14 cellular contexts compared by ENCODE assay signal in the genomic region with DNA sequence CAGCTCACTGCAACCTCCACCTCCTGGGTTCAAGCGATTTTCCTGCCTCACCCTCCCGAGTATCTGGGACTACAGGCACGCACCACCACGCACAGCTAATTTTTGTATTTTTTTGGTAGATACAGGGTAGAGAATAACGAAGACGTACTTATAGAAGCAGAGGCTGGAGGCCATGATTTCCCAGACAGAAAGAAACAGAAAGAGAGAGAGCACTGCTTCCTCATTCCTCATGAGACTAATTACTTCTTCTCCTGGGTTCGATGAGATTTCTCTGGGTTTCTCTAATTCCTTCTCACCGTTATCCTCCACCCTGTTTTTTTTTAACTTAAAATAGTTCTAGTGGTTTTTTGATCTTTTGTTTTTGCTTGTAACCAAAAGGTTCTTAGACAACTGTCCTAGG. TPM values are rescaled to one million over a fixed set of nuclear protein-coding genes. Genes with fewer than 3 reads are reported as not detected.
DNase-seq lines count a peak whose midpoint lies in the region; ATAC-seq, FAIRE-seq and TF ChIP-seq lines count a peak whose summit lies in the region.
"Had no signal": no experiment of that assay in that cellular context is flagged by ENCODE, and none has a peak within 500 bp of the region (broad histone marks: within the 10 kb centered on the region; RNA-seq: fewer than 3 reads in every experiment).

No MANE protein-coding gene starts in this region.

- H2BK120ac ChIP-seq in IMR-90 (ENCODE audit: low read depth, low read length) (peak overlapping the region; percentile 59; the same call in 1 of the 2 replicates), neuronal stem cell (ENCODE audit: low read depth, low read length) (no peak overlapping the region)

- no peak overlapping the region for H3K56ac ChIP-seq in IMR-90 (ENCODE audit: extremely low read depth, insufficient read depth, low read length)

- no peaks in the 10 kb centered on the region for H4K20me1 ChIP-seq in IMR-90 (ENCODE audit: insufficient read depth, low read length)

- no peak overlapping the region for H3K4me3 ChIP-seq in IMR-90 (ENCODE audit: insufficient read depth, low read depth, low read length)
- no peak overlapping the region for H3K4me3 ChIP-seq in kidney (ENCODE audit: low read length in 2 of 2)
- H3K4me3 ChIP-seq in neuronal stem cell (ENCODE audit: low read length in 2 of 2): no peak overlapping the region

- POLR2A ChIA-PET in activated CD4-positive, alpha-beta T cell treated with anti-CD3 and anti-CD28 coated beads for 36 hours (lab: Charles Lee): interaction anchor here (0.6 to 0.8 kb wide), 2 partner anchors 70 to 861 kb away, joined by 4 read pairs; no protein-coding TSS in a partner anchor
- POLR2A ChIA-PET in IMR-90 (lab: Charles Lee; ENCODE audit: unreplicated experiment): no interaction called here
- POLR2A ChIA-PET in naive thymus-derived CD8-positive, alpha-beta T cell (lab: Charles Lee): interaction anchor here (0.6 to 1.9 kb wide), 5 partner anchors 8 to 125 kb away, joined by 3 to 8 read pairs (median 3); a partner anchor contains a TSS

- DNase-seq in activated CD4-positive, alpha-beta T cell treated with anti-CD3 and anti-CD28 coated beads for 36 hours: no peak
- no peak for DNase-seq in activated CD4-positive, alpha-beta T cell treated with anti-CD3 and anti-CD28 coated beads, Interleukin-2, amount 50 U/mL, for 1 hour
- DNase-seq in IMR-90 (no peak), kidney (no peak), NCI-H187 (lab: John Stamatoyannopoulos, UW) (no peak), neuronal stem cell (ENCODE audit: low spot score) (no peak)
- DNase-seq in activated T-helper 1 cell treated with anti-CD3 and anti-CD28 coated beads, Interleukin-12 subunit alpha, Interleukin-12 subunit beta, Interleukin-2, Interleukin-4 antibody, amounts not matched to agents 30 ng/mL and 10 ng/mL and 1 ng/mL, durations not matched to agents 14 hours and 24 hours and 36 hours (ENCODE audit: low spot score): no peak
- no peak for DNase-seq in naive thymus-derived CD8-positive, alpha-beta T cell
- DNase-seq: ACHN; hypothalamus; NCI-H2107; NCI-H748 treated with DMSO at 0.1 percent for 48 hours; right cardiac atrium; stimulated activated CD4-positive, alpha-beta T cell treated with anti-CD3 and anti-CD28 coated beads, Interleukin-4, amount 100 ng/mL, for 1 hour had no signal

- H3K36me3 ChIP-seq in IMR-90 (ENCODE audit: control insufficient read depth, insufficient read depth, low read length) (no peaks in the 10 kb centered on the region), kidney (ENCODE audit: control insufficient read depth in 1 of 2, insufficient read depth in 2 of 2, low read length in 2 of 2) (no peaks in the 10 kb centered on the region), neuronal stem cell (replicated peaks in 1 of 2; ENCODE audit: control insufficient read depth in 2 of 2, insufficient read depth in 2 of 2, low read length in 2 of 2) (no peaks in the 10 kb centered on the region)

- H3K9me3 Mint-ChIP-seq in activated CD4-positive, alpha-beta T cell treated with anti-CD3 and anti-CD28 coated beads for 36 hours (ENCODE audit: low read depth): no peaks in the 10 kb centered on the region
- no peaks in the 10 kb centered on the region for H3K9me3 Mint-ChIP-seq in activated T-helper 1 cell treated with anti-CD3 and anti-CD28 coated beads, Interleukin-12 subunit alpha, Interleukin-12 subunit beta, Interleukin-2, Interleukin-4 antibody, amounts not matched to agents 30 ng/mL and 10 ng/mL and 1 ng/mL, durations not matched to agents 14 hours and 24 hours and 36 hours
- no peaks in the 10 kb centered on the region for H3K9me3 Mint-ChIP-seq in naive thymus-derived CD8-positive, alpha-beta T cell

- WGBS in IMR-90 (ENCODE audit: extremely low coverage in 2 of 2, insufficient read length in 1 of 2), 2 experiments: 100% methylated on average over 1 of the region's 8 CpGs; no CpG with 5 or more reads in 1 of the 2 experiments
- no CpG with 5 or more reads among the region's 8 CpGs for WGBS in neuronal stem cell (ENCODE audit: extremely low coverage in 2 of 2, insufficient read length in 2 of 2, insufficient replicate concordance in 1 of 2), 2 donors

- no peak overlapping the region; the same call in 1 of the 2 replicates for H2BK20ac ChIP-seq in IMR-90 (ENCODE audit: low read depth, low read length)

- H3K4me2 ChIP-seq in IMR-90 (ENCODE audit: low read depth, low read length) (no peak overlapping the region), neuronal stem cell (ENCODE audit: insufficient read depth, low read length, poor library complexity, severe bottlenecking) (no peak overlapping the region)

- intact Hi-C loops in activated CD4-positive, alpha-beta T cell treated with anti-CD3 and anti-CD28 coated beads for 36 hours (cut with DNase I, micrococcal nuclease): loop anchor here in 1 of 2 experiments (10.0 kb wide), 1 partner anchor 297 kb away; no protein-coding TSS in a partner anchor
- intact Hi-C loops in IMR-90 (cut with micrococcal nuclease) (loop anchor here (5.0 to 10.0 kb wide), 4 partner anchors 34 to 397 kb away; no protein-coding TSS in a partner anchor), kidney (cut with DNase I) (loop anchor here (10.0 kb wide), 1 partner anchor 147 kb away; a partner anchor contains a TSS)
- intact Hi-C loops in activated T-helper 1 cell treated with anti-CD3 and anti-CD28 coated beads, Interleukin-12 subunit alpha, Interleukin-12 subunit beta, Interleukin-2, Interleukin-4 antibody, amounts not matched to agents 30 ng/mL and 10 ng/mL and 1 ng/mL, durations not matched to agents 14 hours and 24 hours and 36 hours (cut with micrococcal nuclease): no loop called here

- no peaks in the 10 kb centered on the region for H3K27me3 ChIP-seq in IMR-90 (ENCODE audit: control insufficient read depth, insufficient read depth, low read length)
- peaks cover 0 to 4% (median 0%) of the 10 kb centered on the region in 3 experiments for H3K27me3 ChIP-seq in neuronal stem cell (ENCODE audit: control insufficient read depth in 3 of 3, insufficient read depth in 3 of 3, low read depth in 1 of 3, low read length in 3 of 3)

- no peak overlapping the region for H2AFZ ChIP-seq in IMR-90 (replicated peaks; ENCODE audit: low read length, poor library complexity)
- no peak overlapping the region for H2AFZ ChIP-seq in neuronal stem cell (ENCODE audit: low read length)

- H3K9me3 ChIP-seq in IMR-90 (ENCODE audit: control insufficient read depth, insufficient read depth, low read length) (no peaks in the 10 kb centered on the region), kidney (ENCODE audit: control insufficient read depth in 1 of 2, low read length in 2 of 2) (no peaks in the 10 kb centered on the region), neuronal stem cell (replicated peaks in 1 of 2; ENCODE audit: control insufficient read depth in 2 of 2, insufficient read depth in 1 of 2, low read depth in 1 of 2, low read length in 2 of 2) (no peaks in the 10 kb centered on the region)

- peaks cover 7% of the 10 kb centered on the region; the same call in 1 of the 2 replicates for H3K9me1 ChIP-seq in IMR-90 (ENCODE audit: insufficient read depth, low read length)

- peak overlapping the region; percentile 3 for H2BK5ac ChIP-seq in IMR-90 (ENCODE audit: low read depth, low read length, poor library complexity, severe bottlenecking)
- H2BK5ac ChIP-seq in neuronal stem cell (ENCODE audit: low read length): no peak overlapping the region

- no peak for ATAC-seq in activated CD4-positive, alpha-beta T cell treated with anti-CD3 and anti-CD28 coated beads for 36 hours
- ATAC-seq in IMR-90 (ENCODE audit: low read depth): no peak
- no peak for ATAC-seq in naive thymus-derived CD8-positive, alpha-beta T cell
- ATAC-seq: right cardiac atrium had no signal

- peaks cover 8% of the 10 kb centered on the region for H3K4me1 ChIP-seq in IMR-90 (ENCODE audit: control insufficient read depth, insufficient read depth, low read length)
- peaks cover 3 to 4% of the 10 kb centered on the region in 2 donors for H3K4me1 ChIP-seq in kidney (ENCODE audit: control insufficient read depth in 1 of 2, insufficient read depth in 1 of 2, low read depth in 1 of 2, low read length in 2 of 2)
- no peaks in the 10 kb centered on the region for H3K4me1 ChIP-seq in neuronal stem cell (ENCODE audit: control insufficient read depth in 2 of 2, insufficient read depth in 1 of 2, low read depth in 1 of 2, low read length in 2 of 2)

- H3K18ac ChIP-seq in IMR-90 (ENCODE audit: low read depth, low read length) (peak overlapping the region; percentile 92), neuronal stem cell (ENCODE audit: low read length) (no peak overlapping the region)

- peak overlapping the region; percentile 81 for H3K27ac Mint-ChIP-seq in activated CD4-positive, alpha-beta T cell treated with anti-CD3 and anti-CD28 coated beads for 36 hours
- H3K27ac Mint-ChIP-seq in activated T-helper 1 cell treated with anti-CD3 and anti-CD28 coated beads, Interleukin-12 subunit alpha, Interleukin-12 subunit beta, Interleukin-2, Interleukin-4 antibody, amounts not matched to agents 30 ng/mL and 10 ng/mL and 1 ng/mL, durations not matched to agents 14 hours and 24 hours and 36 hours: peak overlapping the region; percentile 86
- H3K27ac Mint-ChIP-seq in naive thymus-derived CD8-positive, alpha-beta T cell: peak overlapping the region in 8 of 10 donors; percentile 34 to 87 (median 78)

- H3K27ac ChIP-seq in IMR-90 (ENCODE audit: insufficient read depth, low read length) (no peak overlapping the region; the same call in 1 of the 2 replicates), kidney (ENCODE audit: low read depth in 2 of 2, low read length in 2 of 2) (no peak overlapping the region), neuronal stem cell (replicated peaks; ENCODE audit: low read length) (no peak overlapping the region)

- no peak overlapping the region for H2BK12ac ChIP-seq in neuronal stem cell (ENCODE audit: low read length)

- H3K4ac ChIP-seq in IMR-90 (ENCODE audit: low read depth, low read length) (no peak overlapping the region; the same call in 1 of the 2 replicates), neuronal stem cell (ENCODE audit: low read length) (no peak overlapping the region)

- in situ Hi-C loops in IMR-90 (cut with MboI; ENCODE audit: low sequenced_read_pairs): loop anchor here (5.0 kb wide), 2 partner anchors 149 to 299 kb away; no protein-coding TSS in a partner anchor

- H3K23ac ChIP-seq in IMR-90 (ENCODE audit: low read depth, low read length) (no peak overlapping the region), neuronal stem cell (ENCODE audit: low read depth, low read length, poor library complexity) (no peak overlapping the region)

- no peak overlapping the region for H2AK9ac ChIP-seq in IMR-90 (replicated peaks; ENCODE audit: low read depth, low read length, poor library complexity)

- no peaks in the 10 kb centered on the region for H3K36me3 Mint-ChIP-seq in activated CD4-positive, alpha-beta T cell treated with anti-CD3 and anti-CD28 coated beads for 36 hours (ENCODE audit: low read depth)
- peaks cover 2% of the 10 kb centered on the region for H3K36me3 Mint-ChIP-seq in activated T-helper 1 cell treated with anti-CD3 and anti-CD28 coated beads, Interleukin-12 subunit alpha, Interleukin-12 subunit beta, Interleukin-2, Interleukin-4 antibody, amounts not matched to agents 30 ng/mL and 10 ng/mL and 1 ng/mL, durations not matched to agents 14 hours and 24 hours and 36 hours (ENCODE audit: low read depth)
- no peaks in the 10 kb centered on the region for H3K36me3 Mint-ChIP-seq in naive thymus-derived CD8-positive, alpha-beta T cell

- H4K91ac ChIP-seq in IMR-90 (ENCODE audit: insufficient read depth, low read depth, low read length) (peak overlapping the region; percentile 61; the same call in 1 of the 2 replicates), neuronal stem cell (ENCODE audit: low read depth, low read length, poor library complexity) (no peak overlapping the region)

- 0 out of 3 replicates have a peak overlapping the region, but pooled peaks have one; percentile 92 for H2BK15ac ChIP-seq in IMR-90 (ENCODE audit: low read depth, low read length)
- no peak overlapping the region for H2BK15ac ChIP-seq in neuronal stem cell (ENCODE audit: low read length)

- CTCF ChIA-PET in activated CD4-positive, alpha-beta T cell treated with anti-CD3 and anti-CD28 coated beads for 36 hours (lab: Charles Lee): interaction anchor here (0.6 to 6.8 kb wide), 11 partner anchors 9 to 277 kb away, joined by 3 to 86 read pairs (median 4); a partner anchor contains a TSS
- CTCF ChIA-PET in IMR-90 (lab: Yijun Ruan, JAX): no interaction called here

- H4K5ac ChIP-seq in IMR-90 (ENCODE audit: low read depth, low read length): peak overlapping the region; percentile 85

- H2AK5ac ChIP-seq in IMR-90 (ENCODE audit: low read depth, low read length): no peak overlapping the region
- no peak overlapping the region for H2AK5ac ChIP-seq in neuronal stem cell (ENCODE audit: low read depth, low read length)

- no peaks in the 10 kb centered on the region for H3K27me3 Mint-ChIP-seq in activated CD4-positive, alpha-beta T cell treated with anti-CD3 and anti-CD28 coated beads for 36 hours
- no peaks in the 10 kb centered on the region for H3K27me3 Mint-ChIP-seq in activated T-helper 1 cell treated with anti-CD3 and anti-CD28 coated beads, Interleukin-12 subunit alpha, Interleukin-12 subunit beta, Interleukin-2, Interleukin-4 antibody, amounts not matched to agents 30 ng/mL and 10 ng/mL and 1 ng/mL, durations not matched to agents 14 hours and 24 hours and 36 hours (ENCODE audit: insufficient read depth)
- H3K27me3 Mint-ChIP-seq in naive thymus-derived CD8-positive, alpha-beta T cell: no peaks in the 10 kb centered on the region

- dilution Hi-C loops in IMR-90 (cut with HindIII; ENCODE audit: low sequenced_read_pairs, unreplicated experiment): no loop called here

- FAIRE-seq in kidney (lab: Jason Lieb, UNC): no peak

- H3K14ac ChIP-seq in IMR-90 (replicated peaks; ENCODE audit: low read depth, low read length) (no peak overlapping the region), neuronal stem cell (ENCODE audit: low read length) (no peak overlapping the region)

- H4K8ac ChIP-seq in IMR-90 (ENCODE audit: low read depth in 2 of 2, low read length in 2 of 2) (peak overlapping the region in 1 of 2 experiments; percentile 50; a peak in 2 of 4 replicates), neuronal stem cell (ENCODE audit: low read depth, low read length) (no peak overlapping the region)

- no TSS peak for BruUV-seq in IMR-90 (replicated peaks; lab: Mats Ljungman, UMichigan)

- H3K79me1 ChIP-seq in IMR-90 (ENCODE audit: low read depth in 1 of 2, low read length in 2 of 2) (peaks cover 0 to 12% of the 10 kb centered on the region in 2 experiments; a peak in 2 of 4 replicates), neuronal stem cell (ENCODE audit: low read depth, low read length) (no peaks in the 10 kb centered on the region)

- peaks cover 67% of the 10 kb centered on the region for H3K4me1 Mint-ChIP-seq in activated CD4-positive, alpha-beta T cell treated with anti-CD3 and anti-CD28 coated beads for 36 hours
- H3K4me1 Mint-ChIP-seq in activated T-helper 1 cell treated with anti-CD3 and anti-CD28 coated beads, Interleukin-12 subunit alpha, Interleukin-12 subunit beta, Interleukin-2, Interleukin-4 antibody, amounts not matched to agents 30 ng/mL and 10 ng/mL and 1 ng/mL, durations not matched to agents 14 hours and 24 hours and 36 hours (ENCODE audit: low read depth): peaks cover 69% of the 10 kb centered on the region
- peaks cover 24 to 69% (median 51%) of the 10 kb centered on the region in 4 donors for H3K4me1 Mint-ChIP-seq in naive thymus-derived CD8-positive, alpha-beta T cell

- no peak for TF ChIP-seq POLR2A in IMR-90 (IDR thresholded peaks at IDR 0.05; ENCODE audit: low read depth, low read length)

- no peak for TF ChIP-seq RAD21 in IMR-90 (IDR thresholded peaks at IDR 0.05; ENCODE audit: low read length)

- H3K9ac ChIP-seq in IMR-90 (ENCODE audit: low read depth, low read length) (no peak overlapping the region), kidney (ENCODE audit: low read length in 2 of 2) (no peak overlapping the region), neuronal stem cell (ENCODE audit: low read depth, low read length, poor library complexity) (no peak overlapping the region)

- no peak for TF ChIP-seq CTCF in IMR-90 (conservative IDR thresholded peaks at IDR 0.05; ENCODE audit: low read depth, low read length)
- TF ChIP-seq CTCF in kidney (IDR thresholded peaks at IDR 0.05; ENCODE audit: borderline replicate concordance, extremely low read depth, insufficient read depth): no peak

- no peak overlapping the region for H3K4me3 Mint-ChIP-seq in activated CD4-positive, alpha-beta T cell treated with anti-CD3 and anti-CD28 coated beads for 36 hours
- H3K4me3 Mint-ChIP-seq in activated T-helper 1 cell treated with anti-CD3 and anti-CD28 coated beads, Interleukin-12 subunit alpha, Interleukin-12 subunit beta, Interleukin-2, Interleukin-4 antibody, amounts not matched to agents 30 ng/mL and 10 ng/mL and 1 ng/mL, durations not matched to agents 14 hours and 24 hours and 36 hours: peak overlapping the region; percentile 51
- peak overlapping the region in 4 of 10 donors; percentile 20 to 72 (median 44) for H3K4me3 Mint-ChIP-seq in naive thymus-derived CD8-positive, alpha-beta T cell

RNA-seq across cellular contexts. Expression of a gene that starts 23.4 kb away (rescaled TPM):
- 100 to 1,000 TPM; 279 to 314 TPM for total RNA-seq in activated CD4-positive, alpha-beta T cell treated with anti-CD3 and anti-CD28 coated beads for 36 hours
- total RNA-seq in IMR-90 (2012; rRNA removed) (328 and 537 TPM in 2 replicates), kidney (236 TPM)
- polyA plus RNA-seq in IMR-90 (2012; rRNA removed) (99.8 and 135 TPM in 2 replicates), kidney (ENCODE audit: insufficient read depth, low read depth, low replicate concordance) (130 TPM)
- polyA plus RNA-seq in IMR-90 (2012; cell fraction: cytosol; rRNA removed): 19.3 and 45.6 TPM in 2 replicates
- polyA plus RNA-seq in IMR-90 (2012; cell fraction: nucleus; rRNA removed; ENCODE audit: low replicate concordance): 5.8 and 62.3 TPM in 2 replicates
- total RNA-seq in activated T-helper 1 cell treated with anti-CD3 and anti-CD28 coated beads, Interleukin-12 subunit alpha, Interleukin-12 subunit beta, Interleukin-2, Interleukin-4 antibody, amounts not matched to agents 30 ng/mL and 10 ng/mL and 1 ng/mL, durations not matched to agents 14 hours and 24 hours and 36 hours: 390 and 421 TPM in 2 replicates
- total RNA-seq in naive thymus-derived CD8-positive, alpha-beta T cell: 100 to 1,000 TPM; 230 to 235 TPM
- 100 to 1,000 TPM; 287 to 748 (median 546) TPM for polyA plus RNA-seq in naive thymus-derived CD8-positive, alpha-beta T cell
- polyA plus RNA-seq in neuronal stem cell (2013, experiment 1 of 2): 306 TPM
- polyA plus RNA-seq in neuronal stem cell (2013, experiment 2 of 2): 334 TPM

RNA-seq across cellular contexts. Expression of a gene that starts 52.1 kb away (rescaled TPM):
- 100 to 1,000 TPM; 198 to 206 TPM for total RNA-seq in activated CD4-positive, alpha-beta T cell treated with anti-CD3 and anti-CD28 coated beads for 36 hours
- total RNA-seq in IMR-90 (2012; rRNA removed) (33.7 and 39.7 TPM in 2 replicates), kidney (121 TPM)
- polyA plus RNA-seq in IMR-90 (2012; rRNA removed) (52.6 and 67.6 TPM in 2 replicates), kidney (ENCODE audit: insufficient read depth, low read depth, low replicate concordance) (66.9 TPM)
- polyA plus RNA-seq in IMR-90 (2012; cell fraction: cytosol; rRNA removed): 40.2 and 51.4 TPM in 2 replicates
- 41.3 and 49.0 TPM in 2 replicates for polyA plus RNA-seq in IMR-90 (2012; cell fraction: nucleus; rRNA removed; ENCODE audit: low replicate concordance)
- total RNA-seq in activated T-helper 1 cell treated with anti-CD3 and anti-CD28 coated beads, Interleukin-12 subunit alpha, Interleukin-12 subunit beta, Interleukin-2, Interleukin-4 antibody, amounts not matched to agents 30 ng/mL and 10 ng/mL and 1 ng/mL, durations not matched to agents 14 hours and 24 hours and 36 hours: 156 and 158 TPM in 2 replicates
- total RNA-seq in naive thymus-derived CD8-positive, alpha-beta T cell: 100 to 1,000 TPM; 121 to 130 TPM
- polyA plus RNA-seq in naive thymus-derived CD8-positive, alpha-beta T cell: 100 to 1,000 TPM in 1 of 3 donors, 10 to 100 TPM in 2; 92.1 to 115 (median 99.2) TPM
- 280 TPM for polyA plus RNA-seq in neuronal stem cell (2013, experiment 1 of 2)
- polyA plus RNA-seq in neuronal stem cell (2013, experiment 2 of 2): 296 TPM
